ENCODE assay signal across 8 cellular contexts in the genomic region with DNA sequence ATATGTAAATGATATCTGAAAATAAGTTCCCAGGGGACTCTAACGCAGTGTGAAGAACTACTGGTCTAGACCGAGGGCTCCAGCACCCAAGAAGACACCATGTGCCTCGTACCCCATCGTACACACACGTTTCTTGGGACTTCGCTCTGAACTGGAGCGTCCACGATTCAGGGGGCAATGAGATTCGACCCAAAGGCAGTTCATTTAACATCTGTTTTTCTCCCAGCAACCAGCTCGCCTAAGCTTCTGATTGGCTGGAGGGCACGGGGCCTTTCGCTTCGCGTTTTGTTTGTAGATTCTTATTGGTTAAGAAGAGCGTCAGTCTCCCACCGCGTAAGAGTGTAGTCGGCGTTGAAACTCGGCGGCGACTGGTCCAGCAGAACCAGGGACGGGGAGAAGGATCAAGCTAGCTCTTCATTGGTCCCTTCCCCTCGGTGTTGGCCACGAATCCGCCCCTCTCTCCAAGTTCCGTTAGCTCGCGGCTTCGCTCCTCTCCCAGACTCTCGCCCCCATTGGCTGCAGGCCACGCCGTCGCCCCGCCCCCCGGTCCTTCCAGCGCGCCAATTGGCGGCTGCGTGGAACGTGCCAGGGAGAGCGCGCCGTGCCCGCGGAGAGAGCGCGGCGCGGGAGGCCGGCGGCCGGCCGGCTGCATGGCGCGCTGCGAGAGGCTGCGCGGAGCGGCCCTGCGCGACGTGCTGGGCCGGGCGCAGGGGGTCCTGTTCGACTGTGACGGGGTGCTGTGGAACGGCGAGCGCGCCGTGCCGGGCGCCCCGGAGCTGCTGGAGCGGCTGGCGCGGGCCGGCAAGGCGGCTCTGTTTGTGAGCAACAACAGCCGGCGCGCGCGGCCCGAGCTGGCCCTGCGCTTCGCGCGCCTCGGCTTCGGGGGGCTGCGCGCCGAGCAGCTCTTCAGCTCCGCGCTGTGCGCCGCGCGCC. TPM values are rescaled to one million over a fixed set of nuclear protein-coding genes. Genes with fewer than 3 reads are reported as not detected.
DNase-seq lines count a peak whose midpoint lies in the region; ATAC-seq and TF ChIP-seq lines count a peak whose summit lies in the region.

A gene with protein sequence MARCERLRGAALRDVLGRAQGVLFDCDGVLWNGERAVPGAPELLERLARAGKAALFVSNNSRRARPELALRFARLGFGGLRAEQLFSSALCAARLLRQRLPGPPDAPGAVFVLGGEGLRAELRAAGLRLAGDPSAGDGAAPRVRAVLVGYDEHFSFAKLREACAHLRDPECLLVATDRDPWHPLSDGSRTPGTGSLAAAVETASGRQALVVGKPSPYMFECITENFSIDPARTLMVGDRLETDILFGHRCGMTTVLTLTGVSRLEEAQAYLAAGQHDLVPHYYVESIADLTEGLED (plus strand): TSS at position 591 of the 933 bp plus-strand sequence. CDS start 60 bp downstream, at position 651.

- no TSS peak for BruUV-seq in Panc1 (replicated peaks; lab: Mats Ljungman, UMichigan)

- no peaks in the 10 kb centered on the region for H3K36me3 Mint-ChIP-seq in activated T-cell treated with anti-CD3 and anti-CD28 coated beads, Interleukin-2, amount 50 U/mL, for 4 hours (ENCODE audit: insufficient read depth)

- H3K36me3 ChIP-seq in Panc1 (ENCODE audit: control insufficient read depth, insufficient read depth, low read length) (no peaks in the 10 kb centered on the region), muscle layer of colon (ENCODE audit: insufficient read depth, low read length) (no peaks in the 10 kb centered on the region)

- H3K27ac ChIP-seq in Panc1 (ENCODE audit: low read length): peak within 1 kb of the TSS; percentile 93
- peak within 1 kb of the TSS; percentile 79 for H3K27ac ChIP-seq in muscle layer of colon (ENCODE audit: low read depth, low read length)

- in situ Hi-C loops in Panc1 (cut with HindIII; ENCODE audit: low pct_unique_long_range_greater_than_20kb, low sequenced_read_pairs): no loop called here

- POLR2A ChIA-PET in Panc1 (lab: Charles Lee): interaction anchor here (0.6 kb wide), 1 partner anchor 16 kb away, joined by 7 read pairs; no protein-coding TSS in a partner anchor

- CTCF ChIA-PET in Panc1 (lab: Charles Lee): interaction anchor here (1.8 to 1.9 kb wide), 2 partner anchors 15 to 23 kb away, joined by 8 to 14 read pairs; no protein-coding TSS in a partner anchor

- no peaks in the 10 kb centered on the region for H3K9me3 ChIP-seq in Panc1 (ENCODE audit: control insufficient read depth, insufficient read depth, low read depth, low read length)
- no peaks in the 10 kb centered on the region for H3K9me3 ChIP-seq in muscle layer of colon (ENCODE audit: low read length)

- no peaks in the 10 kb centered on the region for H3K9me3 Mint-ChIP-seq in activated T-cell treated with anti-CD3 and anti-CD28 coated beads, Interleukin-2, amount 50 U/mL, for 4 hours

- no peaks in the 10 kb centered on the region for H3K27me3 Mint-ChIP-seq in activated T-cell treated with anti-CD3 and anti-CD28 coated beads, Interleukin-2, amount 50 U/mL, for 4 hours (ENCODE audit: low read depth)

- H3K4me3 Mint-ChIP-seq in activated T-cell treated with anti-CD3 and anti-CD28 coated beads, Interleukin-2, amount 50 U/mL, for 4 hours: peak within 1 kb of the TSS; percentile 87

- no peaks in the 10 kb centered on the region for H3K27me3 ChIP-seq in Panc1 (ENCODE audit: control insufficient read depth, insufficient read depth, low read length)
- no peaks in the 10 kb centered on the region for H3K27me3 ChIP-seq in muscle layer of colon (ENCODE audit: control insufficient read depth in 1 of 2, insufficient read depth in 2 of 2, low read length in 2 of 2)

- peak; percentile 96 for DNase-seq in DMS53 (lab: John Stamatoyannopoulos, UW)
- peak; percentile 99 for DNase-seq in KG1 (lab: John Stamatoyannopoulos, UW)
- DNase-seq in Panc1 (ENCODE audit: low read depth, low spot score): peak; percentile 96
- DNase-seq in activated T-cell treated with anti-CD3 and anti-CD28 coated beads, Interleukin-2, amount 50 U/mL, for 4 hours: peak; percentile 98
- DNase-seq in stimulated activated CD8-positive, alpha-beta memory T cell treated with anti-CD3 and anti-CD28 coated beads, Interleukin-7, amount 100 ng/mL, for 24 hours (ENCODE audit: low read depth): peak; percentile 98

- H3K4me1 ChIP-seq in Panc1 (ENCODE audit: control insufficient read depth, insufficient read depth, low read length) (peaks cover 17% of the 10 kb centered on the region), muscle layer of colon (ENCODE audit: insufficient read depth, low read length) (peaks cover 36% of the 10 kb centered on the region)

- intact Hi-C loops in Panc1 (cut with micrococcal nuclease; ENCODE audit: unreplicated experiment): no loop called here

- H3K4me3 ChIP-seq in Panc1 (ENCODE audit: low read depth in 2 of 2, low read length in 2 of 2): peak within 1 kb of the TSS; percentile 69 to 88
- H3K4me3 ChIP-seq in muscle layer of colon (ENCODE audit: low read depth in 1 of 2, low read length in 2 of 2): peak within 1 kb of the TSS; percentile 47 to 74

- TF ChIP-seq CTCF in Panc1 (IDR thresholded peaks at IDR 0.05): no peak

- ATAC-seq in GM21723 (IDR thresholded peaks at IDR 0.05; ENCODE audit: unreplicated experiment) (peak; percentile 70), Panc1 (peak; percentile 97), esophagus mucosa (peak; percentile 94)
- peak; percentile 96 to 97 for ATAC-seq in activated T-cell treated with anti-CD3 and anti-CD28 coated beads, Interleukin-2, amount 50 U/mL, for 4 hours

- H3K4me1 Mint-ChIP-seq in activated T-cell treated with anti-CD3 and anti-CD28 coated beads, Interleukin-2, amount 50 U/mL, for 4 hours (ENCODE audit: low read depth): peaks cover 34% of the 10 kb centered on the region

- peak within 1 kb of the TSS; percentile 10 for H3K9ac ChIP-seq in muscle layer of colon (ENCODE audit: low read length)

RNA-seq across cellular contexts. Expression of the gene that starts here (rescaled TPM):
- total RNA-seq in Panc1 (2021; ENCODE audit: unreplicated experiment) (17.6 TPM), esophagus mucosa (2.5 TPM)
- 14.6 TPM for polyA plus RNA-seq in Panc1 (2012; ENCODE audit: insufficient read length)
- total RNA-seq in activated T-cell treated with anti-CD3 and anti-CD28 coated beads, Interleukin-2, amount 50 U/mL, for 4 hours: 10 to 100 TPM; 39.0 to 50.2 (median 43.7) TPM

Comparison
In these comparisons a context has a peak if more than half of its experiments do, and no peak if none do; other contexts are left out.
1. Peak in every context shown above with its lines: DNase-seq, ATAC-seq, H3K4me3 ChIP-seq and H3K27ac ChIP-seq.